ENCODE assay signal across 8 cellular contexts in genomic region chr2:84946204-84947009, GRCh38. TPM values are rescaled to one million over a fixed set of nuclear protein-coding genes. Genes with fewer than 3 reads are reported as not detected.
DNase-seq lines count a peak whose midpoint lies in the region; ATAC-seq and TF ChIP-seq lines count a peak whose summit lies in the region.

No MANE protein-coding gene starts in this region.

- H3K4me1 Mint-ChIP-seq in activated naive CD4-positive, alpha-beta T cell treated with anti-CD3 and anti-CD28 coated beads, Interleukin-2, amount 50 U/mL, for 24 hours = peaks cover 58% of the 10 kb centered on the region

- peak; percentile 73 for ATAC-seq in HG03175 (IDR thresholded peaks at IDR 0.05; ENCODE audit: unreplicated experiment)

- H3K9ac ChIP-seq in mucosa of rectum (ENCODE audit: low read depth in 1 of 2, low read length in 2 of 2) = peak overlapping the region; percentile 38 to 59

- H3K27me3 ChIP-seq in mucosa of rectum (ENCODE audit: control insufficient read depth in 2 of 2, insufficient read depth in 2 of 2, low read length in 2 of 2) = no peaks in the 10 kb centered on the region
- H3K27me3 ChIP-seq in vagina = no peaks in the 10 kb centered on the region

- intact Hi-C loops in vagina (cut with DNase I) = no loop called here

- TF ChIP-seq CTCF in vagina (IDR thresholded peaks at IDR 0.05) = no peak

- in situ Hi-C loops in ACHN (cut with HindIII; ENCODE audit: low pct_ligation_motif_present, low pct_unique_long_range_greater_than_20kb, low sequenced_read_pairs) = no loop called here

- H3K27ac ChIP-seq in mucosa of rectum (ENCODE audit: low read depth in 2 of 2, low read length in 2 of 2) (peak overlapping the region; percentile 83 to 93), vagina (peak overlapping the region; percentile 53)

- no peaks in the 10 kb centered on the region for H3K27me3 Mint-ChIP-seq in activated naive CD4-positive, alpha-beta T cell treated with anti-CD3 and anti-CD28 coated beads, Interleukin-2, amount 50 U/mL, for 24 hours

- H3K9me3 ChIP-seq in mucosa of rectum (ENCODE audit: control insufficient read depth in 2 of 2, low read length in 2 of 2) (no peaks in the 10 kb centered on the region), vagina (no peaks in the 10 kb centered on the region)

- H3K4me1 ChIP-seq in mucosa of rectum (ENCODE audit: control insufficient read depth in 2 of 2, insufficient read depth in 2 of 2, low read length in 2 of 2) = peaks cover 13 to 17% of the 10 kb centered on the region in 2 donors
- no peaks in the 10 kb centered on the region for H3K4me1 ChIP-seq in vagina

- peak; percentile 93 for DNase-seq in ACHN
- DNase-seq in SKM-1 (lab: John Stamatoyannopoulos, UW; ENCODE audit: unreplicated experiment) = peak; percentile 92
- DNase-seq in vagina (ENCODE audit: extremely low spot score in 2 of 2) = no peak
- DNase-seq in NCI-H748 treated with DMSO at 0.1 percent for 48 hours (lab: John Stamatoyannopoulos, UW) = no peak

- peak overlapping the region; percentile 27 to 44 for H3K4me3 ChIP-seq in mucosa of rectum (ENCODE audit: low read length in 2 of 2)
- H3K4me3 ChIP-seq in vagina = no peak overlapping the region

- peak overlapping the region; percentile 67 for H3K4me3 Mint-ChIP-seq in activated naive CD4-positive, alpha-beta T cell treated with anti-CD3 and anti-CD28 coated beads, Interleukin-2, amount 50 U/mL, for 24 hours

- peaks cover 7% of the 10 kb centered on the region for H3K36me3 Mint-ChIP-seq in activated naive CD4-positive, alpha-beta T cell treated with anti-CD3 and anti-CD28 coated beads, Interleukin-2, amount 50 U/mL, for 24 hours

- H3K9me3 Mint-ChIP-seq in activated naive CD4-positive, alpha-beta T cell treated with anti-CD3 and anti-CD28 coated beads, Interleukin-2, amount 50 U/mL, for 24 hours = no peaks in the 10 kb centered on the region

- H3K27ac Mint-ChIP-seq in activated naive CD4-positive, alpha-beta T cell treated with anti-CD3 and anti-CD28 coated beads, Interleukin-2, amount 50 U/mL, for 24 hours = peak overlapping the region; percentile 95

- no peaks in the 10 kb centered on the region for H3K36me3 ChIP-seq in mucosa of rectum (ENCODE audit: control insufficient read depth in 2 of 2, insufficient read depth in 2 of 2, low read length in 2 of 2)
- no peaks in the 10 kb centered on the region for H3K36me3 ChIP-seq in vagina

- TF ChIP-seq POLR2A in GM19099 (IDR thresholded peaks at IDR 0.05; ENCODE audit: extremely low read depth, insufficient read length, low read depth) = peak; percentile 21
- no peak for TF ChIP-seq POLR2A in vagina (IDR thresholded peaks at IDR 0.05)

RNA-seq across cellular contexts. Expression of gene KCMF1, which starts 24.6 kb away (rescaled TPM):
- total RNA-seq in vagina = 29.7 TPM

RNA-seq across cellular contexts. Expression of gene TMSB10, which starts 41.0 kb away (rescaled TPM):
- 2,211 TPM for total RNA-seq in vagina

Comparison
In these comparisons a context has a peak if more than half of its experiments do, and no peak if none do; other contexts are left out.
1. DNase-seq: peak in ACHN (single experiment) and SKM-1 (single experiment); none in vagina (0 of 2) and NCI-H748 treated with DMSO at 0.1 percent for 48 hours (single experiment).
2. H3K4me3 ChIP-seq: peak in mucosa of rectum (2 of 2); none in vagina (0 of 2).